Comparison of ENCODE assay signal across 8 cellular contexts in genomic region chr6:30325150-30325872, GRCh38.
DNase-seq lines count a peak whose midpoint lies in the region; ATAC-seq and TF ChIP-seq lines count a peak whose summit lies in the region.

No MANE protein-coding gene starts in this region.

- H3K27ac ChIP-seq in iPS-18a (ENCODE audit: low read length) = peak overlapping the region; percentile 21

- peak overlapping the region; percentile 98 for H3K9ac ChIP-seq in iPS-18a (ENCODE audit: low read length)

- H3K4me3 ChIP-seq in GM12864 (ENCODE audit: low read depth, low read length) (peak overlapping the region; percentile 74), iPS-18a (ENCODE audit: low read length) (peak overlapping the region; percentile 96)

- DNase-seq in GM12864 (ENCODE audit: low read depth) = peak; percentile 30
- DNase-seq in SIG-M5 treated with dmso at 0.1 percent for 504 hours (lab: John Stamatoyannopoulos, UW; ENCODE audit: unreplicated experiment) = peak; percentile 73
- peak; percentile 52 for DNase-seq in amniotic epithelial cell (ENCODE audit: low read depth)
- DNase-seq in stimulated activated CD4-positive, alpha-beta T cell treated with anti-CD3 and anti-CD28 coated beads, Interleukin-15, amount 100 ng/mL, for 48 hours (ENCODE audit: low read depth in 2 of 2) = peak; percentile 78 to 84
- no peak for DNase-seq in NK-92 treated with Interleukin-12 subunit alpha and Interleukin-12 subunit beta, amount 100 ng/mL, for 24 hours (lab: John Stamatoyannopoulos, UW)

- peaks cover 11% of the 10 kb centered on the region for H3K36me3 ChIP-seq in iPS-18a (ENCODE audit: control insufficient read depth, low read depth, low read length)

- TF ChIP-seq CTCF in GM12864 (IDR thresholded peaks at IDR 0.05; ENCODE audit: low read depth, low read length, missing control alignments) = no peak

- H3K9me3 ChIP-seq in iPS-18a (ENCODE audit: control insufficient read depth, low read depth, low read length) = no peaks in the 10 kb centered on the region

- peaks cover 44% of the 10 kb centered on the region for H3K4me1 ChIP-seq in iPS-18a (ENCODE audit: control insufficient read depth, low read depth, low read length)

- ATAC-seq in HG03095 (IDR thresholded peaks at IDR 0.05; ENCODE audit: unreplicated experiment) (peak; percentile 30), GM21619 (IDR thresholded peaks at IDR 0.05; ENCODE audit: unreplicated experiment) (no peak)

- no peaks in the 10 kb centered on the region for H3K27me3 ChIP-seq in iPS-18a (ENCODE audit: control insufficient read depth, insufficient read depth, low read length)
